Comparison of ENCODE assay signal across 8 cellular contexts in genomic region chr9:135085830-135086546, GRCh38. TPM values are rescaled to one million over a fixed set of nuclear protein-coding genes. Genes with fewer than 3 reads are reported as not detected.
DNase-seq lines count a peak whose midpoint lies in the region; ATAC-seq and TF ChIP-seq lines count a peak whose summit lies in the region.

No MANE protein-coding gene starts in this region.

- no peaks in the 10 kb centered on the region for H3K36me3 Mint-ChIP-seq in natural killer cell
- no peaks in the 10 kb centered on the region for H3K36me3 Mint-ChIP-seq in natural killer cell treated with Interleukin-12 subunit alpha and Interleukin-12 subunit beta and Interleukin-15 and Interleukin-18, amount 100 ng/mL, for 72 hours
- H3K36me3 Mint-ChIP-seq in activated T-helper 2 cell treated with anti-CD3 and anti-CD28 coated beads, Interferon-gamma antibody, Interleukin-2, Interleukin-4, amounts not matched to agents 10 μg/mL and 5 μg/mL and 100 μg/mL, durations not matched to agents 14 hours and 24 hours and 36 hours (ENCODE audit: low read depth) = no peaks in the 10 kb centered on the region

- H3K27ac ChIP-seq in parathyroid adenoma = no peak overlapping the region

- H3K9me3 ChIP-seq in parathyroid adenoma (ENCODE audit: control insufficient read depth, low read length) = no peaks in the 10 kb centered on the region

- no peaks in the 10 kb centered on the region for H3K9me3 Mint-ChIP-seq in natural killer cell
- no peaks in the 10 kb centered on the region for H3K9me3 Mint-ChIP-seq in natural killer cell treated with Interleukin-12 subunit alpha and Interleukin-12 subunit beta and Interleukin-15 and Interleukin-18, amount 100 ng/mL, for 72 hours
- H3K9me3 Mint-ChIP-seq in activated T-helper 2 cell treated with anti-CD3 and anti-CD28 coated beads, Interferon-gamma antibody, Interleukin-2, Interleukin-4, amounts not matched to agents 10 μg/mL and 5 μg/mL and 100 μg/mL, durations not matched to agents 14 hours and 24 hours and 36 hours = no peaks in the 10 kb centered on the region

- no peaks in the 10 kb centered on the region for H3K79me2 ChIP-seq in parathyroid adenoma

- H3K27me3 ChIP-seq in parathyroid adenoma (ENCODE audit: control insufficient read depth, insufficient read depth, low read length) = peaks cover 3% of the 10 kb centered on the region

- peak overlapping the region; percentile 59 for H3K4me2 ChIP-seq in parathyroid adenoma (ENCODE audit: low read length)

- H3K27me3 Mint-ChIP-seq in natural killer cell (ENCODE audit: low read depth in 2 of 2) = peaks cover 15 to 32% of the 10 kb centered on the region in 2 donors
- H3K27me3 Mint-ChIP-seq in natural killer cell treated with Interleukin-12 subunit alpha and Interleukin-12 subunit beta and Interleukin-15 and Interleukin-18, amount 100 ng/mL, for 72 hours = peaks cover 11 to 22% of the 10 kb centered on the region in 2 donors
- peaks cover 27% of the 10 kb centered on the region for H3K27me3 Mint-ChIP-seq in activated T-helper 2 cell treated with anti-CD3 and anti-CD28 coated beads, Interferon-gamma antibody, Interleukin-2, Interleukin-4, amounts not matched to agents 10 μg/mL and 5 μg/mL and 100 μg/mL, durations not matched to agents 14 hours and 24 hours and 36 hours (ENCODE audit: low read depth)

- TF ChIP-seq CTCF in natural killer cell (IDR thresholded peaks at IDR 0.05) (peak; percentile 34), parathyroid adenoma (IDR thresholded peaks at IDR 0.05) (peak; percentile 83)

- peaks cover 6% of the 10 kb centered on the region in 2 donors for H3K4me1 Mint-ChIP-seq in natural killer cell
- peaks cover 3 to 6% of the 10 kb centered on the region in 2 donors for H3K4me1 Mint-ChIP-seq in natural killer cell treated with Interleukin-12 subunit alpha and Interleukin-12 subunit beta and Interleukin-15 and Interleukin-18, amount 100 ng/mL, for 72 hours (ENCODE audit: low read depth in 2 of 2)
- H3K4me1 Mint-ChIP-seq in activated T-helper 2 cell treated with anti-CD3 and anti-CD28 coated beads, Interferon-gamma antibody, Interleukin-2, Interleukin-4, amounts not matched to agents 10 μg/mL and 5 μg/mL and 100 μg/mL, durations not matched to agents 14 hours and 24 hours and 36 hours (ENCODE audit: low read depth) = peaks cover 3% of the 10 kb centered on the region

- no peaks in the 10 kb centered on the region for H3K4me1 ChIP-seq in parathyroid adenoma

- no peak overlapping the region for H3K9ac ChIP-seq in parathyroid adenoma

- no peak overlapping the region for H3K4me3 Mint-ChIP-seq in natural killer cell
- H3K4me3 Mint-ChIP-seq in natural killer cell treated with Interleukin-12 subunit alpha and Interleukin-12 subunit beta and Interleukin-15 and Interleukin-18, amount 100 ng/mL, for 72 hours = no peak overlapping the region
- no peak overlapping the region for H3K4me3 Mint-ChIP-seq in activated T-helper 2 cell treated with anti-CD3 and anti-CD28 coated beads, Interferon-gamma antibody, Interleukin-2, Interleukin-4, amounts not matched to agents 10 μg/mL and 5 μg/mL and 100 μg/mL, durations not matched to agents 14 hours and 24 hours and 36 hours (ENCODE audit: low read depth)

- H2AFZ ChIP-seq in parathyroid adenoma = peak overlapping the region; percentile 60

- no peak overlapping the region for H3K27ac Mint-ChIP-seq in natural killer cell
- H3K27ac Mint-ChIP-seq in natural killer cell treated with Interleukin-12 subunit alpha and Interleukin-12 subunit beta and Interleukin-15 and Interleukin-18, amount 100 ng/mL, for 72 hours = no peak overlapping the region
- H3K27ac Mint-ChIP-seq in activated T-helper 2 cell treated with anti-CD3 and anti-CD28 coated beads, Interferon-gamma antibody, Interleukin-2, Interleukin-4, amounts not matched to agents 10 μg/mL and 5 μg/mL and 100 μg/mL, durations not matched to agents 14 hours and 24 hours and 36 hours = no peak overlapping the region

- intact Hi-C loops in natural killer cell (cut with micrococcal nuclease) = no loop called here
- intact Hi-C loops in activated T-helper 2 cell treated with anti-CD3 and anti-CD28 coated beads, Interferon-gamma antibody, Interleukin-2, Interleukin-4, amounts not matched to agents 10 μg/mL and 5 μg/mL and 100 μg/mL, durations not matched to agents 14 hours and 24 hours and 36 hours (cut with micrococcal nuclease) = loop anchor here (2.0 to 5.0 kb wide), 2 partner anchors 257 to 326 kb away; no protein-coding TSS in a partner anchor
- intact Hi-C loops in head of caudate nucleus (cut with DNase I) = loop anchor here (2.0 to 5.0 kb wide), 2 partner anchors 256 to 329 kb away; no protein-coding TSS in a partner anchor

- DNase-seq in natural killer cell (peak; percentile 19), NCI-H2196 treated with DMSO at 0.1 percent for 48 hours (lab: John Stamatoyannopoulos, UW; ENCODE audit: unreplicated experiment) (peak; percentile 26), head of caudate nucleus (peak; percentile 70 to 94 (median 86))
- DNase-seq in natural killer cell treated with Interleukin-12 subunit alpha and Interleukin-12 subunit beta and Interleukin-15 and Interleukin-18, amount 100 ng/mL, for 72 hours (ENCODE audit: low spot score) = no peak
- DNase-seq in activated T-helper 2 cell treated with anti-CD3 and anti-CD28 coated beads, Interferon-gamma antibody, Interleukin-2, Interleukin-4, amounts not matched to agents 10 μg/mL and 5 μg/mL and 100 μg/mL, durations not matched to agents 14 hours and 24 hours and 36 hours (ENCODE audit: low spot score) = peak; percentile 35

- ATAC-seq in natural killer cell = peak in 1 of 3 donors; percentile 54
- no peak for ATAC-seq in natural killer cell treated with Interleukin-12 subunit alpha and Interleukin-12 subunit beta and Interleukin-15 and Interleukin-18, amount 100 ng/mL, for 72 hours
- no peak for ATAC-seq in HG02884 (IDR thresholded peaks at IDR 0.05; ENCODE audit: unreplicated experiment)
- no peak for ATAC-seq in GM18511 (IDR thresholded peaks at IDR 0.05; ENCODE audit: unreplicated experiment)

- H3K4me3 ChIP-seq in parathyroid adenoma (ENCODE audit: low read depth, low read length) = no peak overlapping the region

- H3K36me3 ChIP-seq in parathyroid adenoma (ENCODE audit: control insufficient read depth, insufficient read depth, low read length) = no peaks in the 10 kb centered on the region

RNA-seq across cellular contexts. Expression of gene OLFM1, which starts 1.5 kb away (rescaled TPM):
- under 1 TPM in 1 of 3 donors, not detected in 2; 0.18 TPM for total RNA-seq in natural killer cell
- total RNA-seq in natural killer cell treated with Interleukin-12 subunit alpha and Interleukin-12 subunit beta and Interleukin-15 and Interleukin-18, amount 100 ng/mL, for 72 hours = not detected
- 0.28 and 0.37 TPM in 2 replicates for total RNA-seq in activated T-helper 2 cell treated with anti-CD3 and anti-CD28 coated beads, Interferon-gamma antibody, Interleukin-2, Interleukin-4, amounts not matched to agents 10 μg/mL and 5 μg/mL and 100 μg/mL, durations not matched to agents 14 hours and 24 hours and 36 hours
